8 cellular contexts compared by ENCODE assay signal in the genomic region with DNA sequence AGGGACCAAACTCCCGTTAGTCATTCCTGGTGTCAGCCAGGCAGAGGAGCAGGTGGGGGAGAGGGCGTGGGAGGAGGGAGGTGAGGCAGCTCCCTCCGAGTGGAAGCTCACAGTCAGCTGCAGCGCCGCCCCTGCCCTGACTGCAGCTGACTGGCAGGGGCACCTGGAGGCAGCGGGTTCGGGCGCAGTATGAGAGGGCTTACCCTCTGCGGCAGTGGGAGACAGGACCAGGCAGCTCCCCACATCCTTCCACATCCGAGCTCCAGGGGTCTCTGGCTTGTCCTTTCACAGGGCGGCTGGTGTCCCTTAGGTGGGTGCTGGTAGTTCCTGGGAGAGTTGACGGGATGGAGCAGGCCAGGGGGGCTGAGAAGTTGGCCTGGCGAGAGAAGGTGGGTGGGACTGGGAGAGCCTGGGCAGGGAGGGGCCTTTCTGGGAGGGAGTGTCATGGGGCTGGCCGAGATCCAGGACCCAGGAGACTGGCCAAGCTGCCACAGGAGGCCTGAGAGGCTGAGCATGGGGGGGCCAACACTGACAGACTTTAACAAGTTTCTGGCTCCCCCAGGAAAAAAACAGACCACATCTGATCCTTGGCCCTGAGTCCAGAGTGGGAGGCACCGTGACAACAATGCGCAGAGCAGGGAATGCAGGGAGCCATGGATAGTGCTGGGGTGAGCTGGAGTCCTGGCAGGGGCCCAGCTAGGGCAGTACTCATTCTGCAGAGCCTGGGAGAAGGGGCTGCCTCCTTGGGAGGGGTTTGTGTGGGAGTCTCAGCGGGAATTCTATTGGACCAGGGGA. TPM values are rescaled to one million over a fixed set of nuclear protein-coding genes. Genes with fewer than 3 reads are reported as not detected.
DNase-seq lines count a peak whose midpoint lies in the region; ATAC-seq, FAIRE-seq and TF ChIP-seq lines count a peak whose summit lies in the region.

No MANE protein-coding gene starts in this region.

- no peaks in the 10 kb centered on the region for H4K20me1 ChIP-seq in MM.1S (ENCODE audit: insufficient read depth, low read length)

- peak overlapping the region; percentile 65 to 96 for H3K27ac Mint-ChIP-seq in activated naive CD4-positive, alpha-beta T cell treated with anti-CD3 and anti-CD28 coated beads, Interleukin-2, amount 50 U/mL, for 72 hours
- peak overlapping the region; percentile 98 for H3K27ac Mint-ChIP-seq in stimulated activated effector memory CD8-positive, alpha-beta T cell treated with anti-CD3 and anti-CD28 coated beads, Interleukin-12 subunit alpha, Interleukin-12 subunit beta, amount 100 ng/mL, for 72 hours
- H3K27ac Mint-ChIP-seq in WTC11 = no peak overlapping the region

- CTCF ChIA-PET in WTC11 (lab: Charles Lee) = interaction anchor here (0.5 to 14.0 kb wide), 8 partner anchors 9 to 1496 kb away, joined by 3 to 271 read pairs (median 4); no protein-coding TSS in a partner anchor

- DNase-seq in MM.1S (no peak), hippocampal formation (lab: John Stamatoyannopoulos, UW) (peak; percentile 10 to 15), GM13976 (ENCODE audit: low spot score) (no peak), WTC11 (ENCODE audit: low spot score) (no peak), NCI-H510A treated with DMSO at 0.1 percent for 48 hours (lab: John Stamatoyannopoulos, UW) (no peak), H54 (ENCODE audit: insufficient read length, low spot score) (no peak)
- DNase-seq in activated naive CD4-positive, alpha-beta T cell treated with anti-CD3 and anti-CD28 coated beads, Interleukin-2, amount 50 U/mL, for 72 hours (ENCODE audit: low spot score in 2 of 2) = no peak
- DNase-seq in stimulated activated effector memory CD8-positive, alpha-beta T cell treated with anti-CD3 and anti-CD28 coated beads, Interleukin-12 subunit alpha, Interleukin-12 subunit beta, amount 100 ng/mL, for 72 hours (ENCODE audit: low spot score in 2 of 2) = no peak

- H3K9me3 Mint-ChIP-seq in activated naive CD4-positive, alpha-beta T cell treated with anti-CD3 and anti-CD28 coated beads, Interleukin-2, amount 50 U/mL, for 72 hours = no peaks in the 10 kb centered on the region
- H3K9me3 Mint-ChIP-seq in stimulated activated effector memory CD8-positive, alpha-beta T cell treated with anti-CD3 and anti-CD28 coated beads, Interleukin-12 subunit alpha, Interleukin-12 subunit beta, amount 100 ng/mL, for 72 hours = no peaks in the 10 kb centered on the region
- H3K9me3 Mint-ChIP-seq in WTC11 = no peaks in the 10 kb centered on the region

- peaks cover 55% of the 10 kb centered on the region for H3F3A ChIP-seq in MM.1S (ENCODE audit: insufficient read depth, low read length)

- no peaks in the 10 kb centered on the region for H3K27me3 Mint-ChIP-seq in WTC11 (ENCODE audit: low read depth)

- TF ChIP-seq POLR2A in H54 (IDR thresholded peaks at IDR 0.05; ENCODE audit: low read depth, low read length) = no peak

- in situ Hi-C loops in GM13976 (cut with MboI; ENCODE audit: low sequenced_read_pairs, unreplicated experiment) = no loop called here

- TF ChIP-seq CTCF in MM.1S (IDR thresholded peaks at IDR 0.05; ENCODE audit: low read length) (no peak), GM13976 (IDR thresholded peaks at IDR 0.05; ENCODE audit: borderline replicate concordance, control extremely low read depth, extremely low read depth, insufficient read depth, missing control alignments) (no peak), WTC11 (IDR thresholded peaks at IDR 0.05) (no peak)

- H3K36me3 ChIP-seq in MM.1S (replicated peaks; ENCODE audit: insufficient read depth, low read length) = peaks cover 4% of the 10 kb centered on the region; the same call in 1 of the 2 replicates

- H3K79me2 ChIP-seq in MM.1S (ENCODE audit: low read length) = peaks cover 87% of the 10 kb centered on the region

- no peaks in the 10 kb centered on the region for H3K27me3 ChIP-seq in MM.1S (replicated peaks; ENCODE audit: insufficient read depth, low read length)

- peaks cover 94% of the 10 kb centered on the region for H3K4me1 Mint-ChIP-seq in stimulated activated effector memory CD8-positive, alpha-beta T cell treated with anti-CD3 and anti-CD28 coated beads, Interleukin-12 subunit alpha, Interleukin-12 subunit beta, amount 100 ng/mL, for 72 hours
- peaks cover 15% of the 10 kb centered on the region for H3K4me1 Mint-ChIP-seq in WTC11

- H3K9me2 ChIP-seq in MM.1S (replicated peaks; ENCODE audit: insufficient read depth, low read length) = no peaks in the 10 kb centered on the region

- H3K4me2 ChIP-seq in MM.1S (ENCODE audit: low read depth, low read length) = peak overlapping the region; percentile 94; the same call in 1 of the 2 replicates

- no peak for ATAC-seq in activated naive CD4-positive, alpha-beta T cell treated with anti-CD3 and anti-CD28 coated beads, Interleukin-2, amount 50 U/mL, for 72 hours
- no peak for ATAC-seq in stimulated activated effector memory CD8-positive, alpha-beta T cell treated with anti-CD3 and anti-CD28 coated beads, Interleukin-12 subunit alpha, Interleukin-12 subunit beta, amount 100 ng/mL, for 72 hours
- ATAC-seq in WTC11 = no peak

- H3K4me3 ChIP-seq in MM.1S (ENCODE audit: low read length) = no peak overlapping the region

- no peak for FAIRE-seq in H54 (lab: Jason Lieb, UNC)

- H3K36me3 Mint-ChIP-seq in activated naive CD4-positive, alpha-beta T cell treated with anti-CD3 and anti-CD28 coated beads, Interleukin-2, amount 50 U/mL, for 72 hours = peaks cover 11 to 24% of the 10 kb centered on the region in 2 donors
- peaks cover 60% of the 10 kb centered on the region for H3K36me3 Mint-ChIP-seq in stimulated activated effector memory CD8-positive, alpha-beta T cell treated with anti-CD3 and anti-CD28 coated beads, Interleukin-12 subunit alpha, Interleukin-12 subunit beta, amount 100 ng/mL, for 72 hours
- H3K36me3 Mint-ChIP-seq in WTC11 = no peaks in the 10 kb centered on the region

- peak overlapping the region; percentile 98; the same call in 1 of the 2 replicates for H3K27ac ChIP-seq in MM.1S (ENCODE audit: low read length)

- peak overlapping the region; percentile 33 for H3K4me3 Mint-ChIP-seq in stimulated activated effector memory CD8-positive, alpha-beta T cell treated with anti-CD3 and anti-CD28 coated beads, Interleukin-12 subunit alpha, Interleukin-12 subunit beta, amount 100 ng/mL, for 72 hours
- H3K4me3 Mint-ChIP-seq in WTC11 = no peak overlapping the region

- H3K9me3 ChIP-seq in MM.1S (replicated peaks; ENCODE audit: insufficient read depth, low read length) = no peaks in the 10 kb centered on the region

- peak overlapping the region; percentile 80; the same call in 1 of the 2 replicates for H3K9ac ChIP-seq in MM.1S (ENCODE audit: low read length)

- H3K4me1 ChIP-seq in MM.1S (ENCODE audit: low read length) = peaks cover 77% of the 10 kb centered on the region

- POLR2A ChIA-PET in WTC11 (lab: Charles Lee) = interaction anchor here (0.7 kb wide), 1 partner anchor 38 kb away, joined by 3 read pairs; no protein-coding TSS in a partner anchor

- no peak overlapping the region for H2AFZ ChIP-seq in MM.1S (ENCODE audit: low read length)

TF ChIP-seq in WTC11, 78 proteins besides CTCF, POLR2A, EP300 and RAD21:
- TF ChIP-seq, protein P1, sequence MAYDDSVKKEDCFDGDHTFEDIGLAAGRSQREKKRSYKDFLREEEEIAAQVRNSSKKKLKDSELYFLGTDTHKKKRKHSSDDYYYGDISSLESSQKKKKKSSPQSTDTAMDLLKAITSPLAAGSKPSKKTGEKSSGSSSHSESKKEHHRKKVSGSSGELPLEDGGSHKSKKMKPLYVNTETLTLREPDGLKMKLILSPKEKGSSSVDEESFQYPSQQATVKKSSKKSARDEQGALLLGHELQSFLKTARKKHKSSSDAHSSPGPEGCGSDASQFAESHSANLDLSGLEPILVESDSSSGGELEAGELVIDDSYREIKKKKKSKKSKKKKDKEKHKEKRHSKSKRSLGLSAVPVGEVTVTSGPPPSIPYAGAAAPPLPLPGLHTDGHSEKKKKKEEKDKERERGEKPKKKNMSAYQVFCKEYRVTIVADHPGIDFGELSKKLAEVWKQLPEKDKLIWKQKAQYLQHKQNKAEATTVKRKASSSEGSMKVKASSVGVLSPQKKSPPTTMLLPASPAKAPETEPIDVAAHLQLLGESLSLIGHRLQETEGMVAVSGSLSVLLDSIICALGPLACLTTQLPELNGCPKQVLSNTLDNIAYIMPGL (CRISPR knock-in tag; IDR thresholded peaks at IDR 0.05) = no peak
- TF ChIP-seq, protein P2, sequence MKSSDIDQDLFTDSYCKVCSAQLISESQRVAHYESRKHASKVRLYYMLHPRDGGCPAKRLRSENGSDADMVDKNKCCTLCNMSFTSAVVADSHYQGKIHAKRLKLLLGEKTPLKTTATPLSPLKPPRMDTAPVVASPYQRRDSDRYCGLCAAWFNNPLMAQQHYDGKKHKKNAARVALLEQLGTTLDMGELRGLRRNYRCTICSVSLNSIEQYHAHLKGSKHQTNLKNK (CRISPR knock-in tag; IDR thresholded peaks at IDR 0.05) = no peak
- no peak for TF ChIP-seq ZNF121 (CRISPR knock-in tag; IDR thresholded peaks at IDR 0.05)

RNA-seq across cellular contexts. Expression of a gene that starts 4.9 kb away (rescaled TPM):
- total RNA-seq in activated naive CD4-positive, alpha-beta T cell treated with anti-CD3 and anti-CD28 coated beads, Interleukin-2, amount 50 U/mL, for 72 hours = 10 to 100 TPM; 33.8 to 34.4 TPM
- total RNA-seq in WTC11 (2021) = 7.0 to 8.1 TPM (median 7.6 TPM) in 3 replicates

Comparison
In these comparisons a context has a peak if more than half of its experiments do, and no peak if none do; other contexts are left out.
1. DNase-seq: peak in hippocampal formation (2 of 2); none in MM.1S (single experiment), activated naive CD4-positive, alpha-beta T cell treated with anti-CD3 and anti-CD28 coated beads, Interleukin-2, amount 50 U/mL, for 72 hours (0 of 2), stimulated activated effector memory CD8-positive, alpha-beta T cell treated with anti-CD3 and anti-CD28 coated beads, Interleukin-12 subunit alpha, Interleukin-12 subunit beta, amount 100 ng/mL, for 72 hours (0 of 2), GM13976 (single experiment), WTC11 (single experiment), NCI-H510A treated with DMSO at 0.1 percent for 48 hours (single experiment) and H54 (single experiment).